12 cellular contexts compared by ENCODE assay signal in the genomic region with DNA sequence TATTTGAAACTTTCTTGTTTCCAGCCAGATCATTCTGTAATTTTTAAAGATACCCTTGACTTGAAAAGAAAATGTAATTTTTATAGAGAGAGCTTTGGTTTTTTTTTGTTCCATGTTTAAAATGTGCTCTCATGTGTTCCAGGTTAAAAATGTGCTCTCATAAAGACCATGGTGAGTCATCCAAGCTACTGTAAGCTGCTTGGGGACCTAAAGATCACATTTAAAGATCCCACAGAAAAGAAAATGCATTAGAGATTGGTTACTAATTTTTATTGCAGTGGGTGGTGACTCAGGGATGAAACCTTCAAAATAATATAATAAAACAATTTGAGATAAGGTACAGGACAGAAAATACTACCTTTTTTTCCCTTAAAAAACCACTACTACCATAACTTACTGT. TPM values are rescaled to one million over a fixed set of nuclear protein-coding genes. Genes with fewer than 3 reads are reported as not detected.
DNase-seq lines count a peak whose midpoint lies in the region; ATAC-seq, FAIRE-seq and TF ChIP-seq lines count a peak whose summit lies in the region.
"Had no signal": no experiment of that assay in that cellular context is flagged by ENCODE, and none has a peak within 500 bp of the region (broad histone marks: within the 10 kb centered on the region; RNA-seq: fewer than 3 reads in every experiment).

No MANE protein-coding gene starts in this region.

- FAIRE-seq in D721Med (lab: Jason Lieb, UNC): no peak

- POLR2A ChIA-PET in HEK293 (lab: Yijun Ruan, JAX): no interaction called here

- peaks cover 53% of the 10 kb centered on the region for H3K79me2 ChIP-seq in ACC112 (ENCODE audit: control insufficient read depth, insufficient read depth, low read length, unreplicated experiment)
- H3K79me2 ChIP-seq in hepatocyte: peaks cover 98% of the 10 kb centered on the region

- no peaks in the 10 kb centered on the region for H3K27me3 Mint-ChIP-seq in activated T-helper 17 cell treated with anti-CD3 and anti-CD28 coated beads, Interleukin-2, amount 50 U/mL, for 72 hours

- H3K36me3 ChIP-seq in ACC112 (ENCODE audit: insufficient read depth, low read length) (peaks cover 8% of the 10 kb centered on the region; the same call in 1 of the 2 replicates), HEK293 (ENCODE audit: control insufficient read depth in 2 of 2, insufficient read depth in 1 of 2, low read length in 2 of 2) (peaks cover 0 to 2% of the 10 kb centered on the region in 2 experiments; a peak in 1 of 3 replicates), hepatocyte (replicated peaks; ENCODE audit: insufficient read depth, low read depth) (no peaks in the 10 kb centered on the region)
- H3K36me3 ChIP-seq: neutrophil had no signal

- peaks cover 48% of the 10 kb centered on the region for H4K20me1 ChIP-seq in hepatocyte (ENCODE audit: insufficient read depth, poor library complexity, severe bottlenecking)

- TF ChIP-seq CTCF in HEK293 (tag by site-specific recombination; IDR thresholded peaks at IDR 0.05) (no peak), hepatocyte (IDR thresholded peaks at IDR 0.05; ENCODE audit: poor library complexity) (no peak), D721Med (IDR thresholded peaks at IDR 0.05; ENCODE audit: insufficient read depth, missing control alignments) (no peak)

- H2AFZ ChIP-seq in ACC112 (ENCODE audit: low read length, unreplicated experiment) (no peak overlapping the region), hepatocyte (no peak overlapping the region)

- H3K27me3 ChIP-seq in ACC112 (ENCODE audit: insufficient read depth, low read length): no peaks in the 10 kb centered on the region
- no peaks in the 10 kb centered on the region for H3K27me3 ChIP-seq in hepatocyte
- H3K27me3 ChIP-seq: BLaER1, neutrophil had no signal

- H3K4me1 ChIP-seq in ACC112 (ENCODE audit: control insufficient read depth, insufficient read depth, low read length, unreplicated experiment) (peaks cover 25% of the 10 kb centered on the region), HEK293 (ENCODE audit: control insufficient read depth, insufficient read depth, low read length) (peaks cover 31% of the 10 kb centered on the region), hepatocyte (ENCODE audit: insufficient read depth) (peaks cover 36% of the 10 kb centered on the region)

- peak overlapping the region; percentile 27 for H3K4me2 ChIP-seq in hepatocyte
- H3K4me2 ChIP-seq: BLaER1 had no signal

- CTCF ChIA-PET in HEK293 (lab: Yijun Ruan, JAX): interaction anchor here (0.6 kb wide), 1 partner anchor 28 kb away, joined by 3 read pairs; no protein-coding TSS in a partner anchor

- H3K9me3 Mint-ChIP-seq in activated T-helper 17 cell treated with anti-CD3 and anti-CD28 coated beads, Interleukin-2, amount 50 U/mL, for 72 hours: no peaks in the 10 kb centered on the region

- peaks cover 52% of the 10 kb centered on the region for H3K36me3 Mint-ChIP-seq in activated T-helper 17 cell treated with anti-CD3 and anti-CD28 coated beads, Interleukin-2, amount 50 U/mL, for 72 hours (ENCODE audit: low read depth)

- peak; percentile 30 for DNase-seq in hepatocyte (ENCODE audit: low spot score)
- DNase-seq in NCI-H1930 (lab: John Stamatoyannopoulos, UW): no peak
- no peak for DNase-seq in AML-193 (lab: John Stamatoyannopoulos, UW)
- no peak for DNase-seq in D721Med (ENCODE audit: insufficient read length, low spot score)
- DNase-seq: NK-92 treated with Interleukin-12 subunit alpha and Interleukin-12 subunit beta, amount 100 ng/mL, for 24 hours; SW 1271 had no signal

- H3K4me1 Mint-ChIP-seq in activated T-helper 17 cell treated with anti-CD3 and anti-CD28 coated beads, Interleukin-2, amount 50 U/mL, for 72 hours: peaks cover 37% of the 10 kb centered on the region

- H3K9me3 ChIP-seq in HEK293 (ENCODE audit: control insufficient read depth, insufficient read depth, low read depth, low read length) (no peaks in the 10 kb centered on the region), hepatocyte (ENCODE audit: low read depth) (no peaks in the 10 kb centered on the region)
- H3K9me3 ChIP-seq: neutrophil had no signal

- no peak overlapping the region for H3K27ac Mint-ChIP-seq in activated T-helper 17 cell treated with anti-CD3 and anti-CD28 coated beads, Interleukin-2, amount 50 U/mL, for 72 hours

- H3K27ac ChIP-seq in ACC112 (ENCODE audit: low read depth, low read length) (peak overlapping the region; percentile 26), HEK293 (ENCODE audit: extremely low read depth, low read depth, low read length) (no peak overlapping the region), hepatocyte (peak overlapping the region; percentile 59)
- H3K27ac ChIP-seq: BLaER1, neutrophil had no signal

- peak; percentile 46 for ATAC-seq in activated T-helper 17 cell treated with anti-CD3 and anti-CD28 coated beads, Interleukin-2, amount 50 U/mL, for 72 hours (replicated peaks)
- ATAC-seq in GM21447 (IDR thresholded peaks at IDR 0.05; ENCODE audit: unreplicated experiment): no peak

- H3K4me3 Mint-ChIP-seq in activated T-helper 17 cell treated with anti-CD3 and anti-CD28 coated beads, Interleukin-2, amount 50 U/mL, for 72 hours: no peak overlapping the region

- H3K4me3 ChIP-seq in ACC112 (ENCODE audit: low read depth, low read length): no peak overlapping the region
- H3K4me3 ChIP-seq in HEK293 (ENCODE audit: low read depth, low read length): no peak overlapping the region
- H3K4me3 ChIP-seq in hepatocyte: no peak overlapping the region
- H3K4me3 ChIP-seq: BLaER1 had no signal

- H3K9me2 ChIP-seq in hepatocyte (replicated peaks; ENCODE audit: insufficient read depth): no peaks in the 10 kb centered on the region

TF ChIP-seq in HEK293, 187 proteins besides CTCF, POLR2A, EP300 and RAD21 (continues in another document):
- TF ChIP-seq ZNF214 (tag by site-specific recombination; IDR thresholded peaks at IDR 0.05; ENCODE audit: borderline replicate concordance) (no peak), ZNF785 (tag by site-specific recombination; IDR thresholded peaks at IDR 0.05) (no peak), ZNF391 (tag by site-specific recombination; IDR thresholded peaks at IDR 0.05; ENCODE audit: borderline replicate concordance, low read depth) (no peak), ZSCAN23 (tag by site-specific recombination; IDR thresholded peaks at IDR 0.05) (no peak), ZBTB6 (tag by site-specific recombination; IDR thresholded peaks at IDR 0.05) (no peak), ZNF544 (tag by site-specific recombination; IDR thresholded peaks at IDR 0.05) (no peak), OVOL3 (tag by site-specific recombination; IDR thresholded peaks at IDR 0.05) (no peak), ZNF324 (tag by site-specific recombination; IDR thresholded peaks at IDR 0.05) (no peak), ZNF335 (tag by site-specific recombination; conservative IDR thresholded peaks at IDR 0.05) (0 out of 2 replicates have a peak, but pooled peaks have one; percentile 13), HOXD13 (CRISPR knock-in tag; IDR thresholded peaks at IDR 0.05; ENCODE audit: borderline replicate concordance) (no peak), RBAK (tag by site-specific recombination; IDR thresholded peaks at IDR 0.05) (no peak), ZNF354C (tag by site-specific recombination; IDR thresholded peaks at IDR 0.05; ENCODE audit: borderline replicate concordance, low read depth) (no peak), ZNF16 (tag by site-specific recombination; IDR thresholded peaks at IDR 0.05; ENCODE audit: low read depth) (no peak), ZNF37A (tag by site-specific recombination; IDR thresholded peaks at IDR 0.05) (no peak), OSR2 (tag by site-specific recombination; IDR thresholded peaks at IDR 0.05) (peak; percentile 64), ZSCAN4 (tag by site-specific recombination; IDR thresholded peaks at IDR 0.05) (no peak), ZBTB48 (tag by site-specific recombination; IDR thresholded peaks at IDR 0.05) (no peak)

RNA-seq across cellular contexts. Expression of gene TCF12, which starts 10.9 kb away (rescaled TPM):
- total RNA-seq in activated T-helper 17 cell treated with anti-CD3 and anti-CD28 coated beads, Interleukin-2, amount 50 U/mL, for 72 hours: 10 to 100 TPM; 48.3 to 74.2 TPM
- 86.6 and 93.2 TPM in 2 replicates for total RNA-seq in hepatocyte
- 30.3 and 42.0 TPM in 2 replicates for polyA plus RNA-seq in hepatocyte
